In genomic region chr12:31011746-31012567, GRCh38 we compare ENCODE assay signal across 15 cellular contexts.
A peak's percentile ranks its signal among the peaks of the same experiment; 100 is the strongest.
DNase-seq lines count a peak whose midpoint lies in the region; ATAC-seq, FAIRE-seq and TF ChIP-seq lines count a peak whose summit lies in the region.
"Had no signal": no experiment of that assay in that cellular context is flagged by ENCODE, and none has a peak within 500 bp of the region (broad histone marks: within the 10 kb centered on the region; RNA-seq: fewer than 3 reads in every experiment).

No MANE protein-coding gene starts in this region.

- RAD21 ChIA-PET in GM12878 (lab: Charles Lee; ENCODE audit: unreplicated experiment), result interaction anchor here (1.0 to 1.8 kb wide), 4 partner anchors 11 to 165 kb away, joined by 3 to 5 read pairs (median 4); no protein-coding TSS in a partner anchor

- H3K9me3 ChIP-seq in GM12878 (replicated peaks; ENCODE audit: control insufficient read depth, insufficient read depth, low read length), result no peaks in the 10 kb centered on the region
- H3K9me3 ChIP-seq in sigmoid colon, result no peaks in the 10 kb centered on the region
- H3K9me3 ChIP-seq: BLaER1, gastrocnemius medialis, psoas muscle had no signal

- H3K4me2 ChIP-seq in GM12878 (ENCODE audit: control insufficient read depth, insufficient read depth), result no peak overlapping the region
- H3K4me2 ChIP-seq: BLaER1 had no signal

- no TSS peak for BruUV-seq in GM12878 (replicated peaks; lab: Mats Ljungman, UMichigan)

- no peaks in the 10 kb centered on the region for H4K20me1 ChIP-seq in GM12878 (ENCODE audit: control insufficient read depth, insufficient read depth)
- H4K20me1 ChIP-seq: BLaER1 had no signal

- CTCF ChIA-PET in GM12878 (lab: Yijun Ruan, JAX), result interaction anchor here (0.7 to 3.3 kb wide), 8 partner anchors 12 to 164 kb away, joined by 3 to 31 read pairs (median 4); no protein-coding TSS in a partner anchor

- H3K36me3 ChIP-seq in GM12878 (ENCODE audit: control insufficient read depth in 2 of 2, insufficient read depth in 2 of 2, low read length in 1 of 2) (no peaks in the 10 kb centered on the region), sigmoid colon (no peaks in the 10 kb centered on the region)
- H3K36me3 ChIP-seq: BLaER1, gastrocnemius medialis had no signal

- TF ChIP-seq EP300 in GM12878 (IDR thresholded peaks at IDR 0.05; ENCODE audit: borderline replicate concordance in 1 of 2, control insufficient read depth in 1 of 2, low read depth in 2 of 2, low read length in 2 of 2), result no peak
- no peak for TF ChIP-seq EP300 in sigmoid colon (IDR thresholded peaks at IDR 0.05)

- peak; percentile 37 for DNase-seq in activated effector memory CD4-positive, alpha-beta T cell treated with anti-CD3 and anti-CD28 coated beads, Interleukin-2, amount 50 U/mL, for 16 hours
- DNase-seq in activated effector memory CD4-positive, alpha-beta T cell treated with Interleukin-2 at 50 U/mL for 16 hours, result no peak
- no peak for DNase-seq in GM12878 (ENCODE audit: low read depth, low spot score)
- DNase-seq in sigmoid colon, result peak; percentile 42
- no peak for DNase-seq in central memory CD4-positive, alpha-beta T cell
- no peak for DNase-seq in EL
- no peak for DNase-seq in OCI-M2 (lab: John Stamatoyannopoulos, UW; ENCODE audit: unreplicated experiment)
- DNase-seq: activated T-cell treated with anti-CD3 and anti-CD28 coated beads, Interleukin-2, amount 50 U/mL, for 4 hours; gastrocnemius medialis; left ventricle myocardium superior; NCI-H774; psoas muscle; T-helper 2 cell had no signal

- no peak overlapping the region for H3K9ac ChIP-seq in GM12878 (ENCODE audit: control insufficient read depth, insufficient read depth, low read length)
- H3K9ac ChIP-seq: BLaER1 had no signal

- SMC1A ChIA-PET in GM12878 (lab: Charles Lee; ENCODE audit: uncharacterized antibody, unreplicated experiment), result interaction anchor here (0.8 to 1.8 kb wide), 6 partner anchors 11 to 260 kb away, joined by 3 to 10 read pairs (median 3); no protein-coding TSS in a partner anchor

- TF ChIP-seq POLR2A in GM12878 (IDR thresholded peaks at IDR 0.05; ENCODE audit: low read depth, low read length), result no peak
- no peak for TF ChIP-seq POLR2A in sigmoid colon (IDR thresholded peaks at IDR 0.05)

- no peaks in the 10 kb centered on the region for H3K27me3 ChIP-seq in GM12878 (replicated peaks in 1 of 2; ENCODE audit: control insufficient read depth in 2 of 2, insufficient read depth in 2 of 2, low read length in 1 of 2)
- no peaks in the 10 kb centered on the region for H3K27me3 ChIP-seq in sigmoid colon
- H3K27me3 ChIP-seq: BLaER1, gastrocnemius medialis had no signal

- intact Hi-C loops in GM12878 (cut with micrococcal nuclease; ENCODE audit: unreplicated experiment), result loop anchor here (1.0 kb wide), 1 partner anchor 165 kb away; no protein-coding TSS in a partner anchor
- intact Hi-C loops in sigmoid colon (cut with DNase I), result no loop called here

- H3K27ac ChIP-seq in GM12878 (ENCODE audit: control insufficient read depth, insufficient read depth), result no peak overlapping the region
- H3K27ac ChIP-seq in sigmoid colon, result no peak overlapping the region
- H3K27ac ChIP-seq: BLaER1, gastrocnemius medialis, psoas muscle had no signal

- H3K4me1 ChIP-seq in GM12878 (ENCODE audit: control insufficient read depth, insufficient read depth, low read length), result no peaks in the 10 kb centered on the region
- H3K4me1 ChIP-seq in sigmoid colon, result no peaks in the 10 kb centered on the region
- H3K4me1 ChIP-seq: BLaER1, gastrocnemius medialis, psoas muscle had no signal

- 38% methylated on average over 11 of the region's 11 CpGs for WGBS in GM12878 (ENCODE audit: insufficient coverage, insufficient replicate concordance, low lambda C conversion rate, missing lambda C conversion rate)
- 88 to 89% methylated on average over 11 of the region's 11 CpGs for WGBS in sigmoid colon, 2 donors

- ATAC-seq in HG03442 (IDR thresholded peaks at IDR 0.05; ENCODE audit: unreplicated experiment), result peak; percentile 42
- peak; percentile 95 for ATAC-seq in GM12878
- ATAC-seq: activated T-cell treated with anti-CD3 and anti-CD28 coated beads, Interleukin-2, amount 50 U/mL, for 4 hours; gastrocnemius medialis; left ventricle myocardium superior; psoas muscle had no signal

- peak; percentile 21; the same call in 1 of the 2 replicates for TF ChIP-seq RAD21 in GM12878 (IDR thresholded peaks at IDR 0.05; ENCODE audit: insufficient read depth, low read depth, low read length)

- in situ Hi-C loops in GM12878 (cut with MboI), result no loop called here

- POLR2A ChIA-PET in GM12878 (lab: Charles Lee), result no interaction called here

- no peak overlapping the region for H2AFZ ChIP-seq in GM12878 (ENCODE audit: control insufficient read depth, low read depth, low read length)

- FAIRE-seq in GM12878 (lab: Jason Lieb, UNC), result no peak

- TF ChIP-seq CTCF in GM12878 (IDR thresholded peaks at IDR 0.05 in 2 of 3, conservative IDR thresholded peaks at IDR 0.05 in 1 of 3; ENCODE audit: control insufficient read depth in 2 of 3, extremely low read depth in 1 of 3, insufficient read depth in 1 of 3, low read depth in 3 of 3, low read length in 3 of 3) (peak; percentile 26 to 45 (median 39); a peak in 4 of 6 replicates), sigmoid colon (IDR thresholded peaks at IDR 0.05) (no peak)

- no peak overlapping the region for H3K4me3 ChIP-seq in GM12878
- no peak overlapping the region for H3K4me3 ChIP-seq in sigmoid colon
- H3K4me3 ChIP-seq: BLaER1, gastrocnemius medialis, psoas muscle had no signal

- no peaks in the 10 kb centered on the region for H3K79me2 ChIP-seq in GM12878 (ENCODE audit: control insufficient read depth, insufficient read depth, low read length)

TF ChIP-seq in GM12878, 131 proteins besides CTCF, POLR2A, EP300 and RAD21:
- TF ChIP-seq SMC3 (IDR thresholded peaks at IDR 0.05; ENCODE audit: borderline replicate concordance, low read length) (peak; percentile 28; the same call in 1 of the 2 replicates), SMAD1 (IDR thresholded peaks at IDR 0.05; ENCODE audit: low read depth, partially characterized antibody) (no peak), TCF12 (IDR thresholded peaks at IDR 0.05; ENCODE audit: low read depth, low read length) (no peak)

Comparison
In these comparisons a context has a peak if more than half of its experiments do, and no peak if none do; other contexts are left out.
1. DNase-seq: peak in activated effector memory CD4-positive, alpha-beta T cell treated with anti-CD3 and anti-CD28 coated beads, Interleukin-2, amount 50 U/mL, for 16 hours (single experiment) and sigmoid colon (single experiment); none in activated effector memory CD4-positive, alpha-beta T cell treated with Interleukin-2 at 50 U/mL for 16 hours (single experiment), GM12878 (single experiment), central memory CD4-positive, alpha-beta T cell (single experiment), EL (single experiment) and OCI-M2 (single experiment).
2. CTCF ChIP-seq: peak in GM12878 (3 of 3); none in sigmoid colon (0 of 4).